ENCODE assay signal across 24 cellular contexts in genomic region chr2:170098626-170099312, GRCh38.
DNase-seq lines count a peak whose midpoint lies in the region; ATAC-seq lines count a peak whose summit lies in the region.
"Had no signal": no experiment of that assay in that cellular context is flagged by ENCODE, and none has a peak within 500 bp of the region (broad histone marks: within the 10 kb centered on the region; RNA-seq: fewer than 3 reads in every experiment).

No MANE protein-coding gene starts in this region.

- ATAC-seq in HG03432 (IDR thresholded peaks at IDR 0.05; ENCODE audit: unreplicated experiment), result no peak
- ATAC-seq: heart right ventricle, HepG2, left cardiac atrium, Right ventricle myocardium inferior had no signal

- DNase-seq in DMS53 (lab: John Stamatoyannopoulos, UW), result peak; percentile 18
- DNase-seq in DMS53 treated with DMSO at 0.1 percent for 48 hours (lab: John Stamatoyannopoulos, UW; ENCODE audit: unreplicated experiment), result no peak
- peak; percentile 69 for DNase-seq in NCI-H69 (lab: John Stamatoyannopoulos, UW)
- peak; percentile 68 for DNase-seq in dermis blood vessel endothelial cell
- no peak for DNase-seq in NK-92 treated with Interleukin-12 subunit alpha and Interleukin-12 subunit beta, amount 100 ng/mL, for 24 hours (lab: John Stamatoyannopoulos, UW)
- DNase-seq in superior temporal gyrus (ENCODE audit: extremely low spot score), result no peak
- no peak for DNase-seq in NCI-H2196 treated with DMSO at 0.1 percent for 48 hours (lab: John Stamatoyannopoulos, UW; ENCODE audit: unreplicated experiment)
- DNase-seq: activated B cell treated with CpG ODN at 0.5 μM for 24 hours; activated CD4-positive, alpha-beta memory T cell treated with anti-CD3 and anti-CD28 coated beads for 36 hours; CD4-positive, alpha-beta T cell; central memory CD4-positive, alpha-beta T cell; H9; heart right ventricle; left cardiac atrium; NCI-H1417; NCI-H2081; NCI-H524 treated with DMSO at 0.1 percent for 48 hours; posterior cingulate gyrus; stimulated activated CD4-positive, alpha-beta T cell treated with anti-CD3 and anti-CD28 coated beads, Interleukin-15, amount 100 ng/mL, for 24 hours; T-helper 9 cell; tibial artery had no signal

Comparison
In these comparisons a context has a peak if more than half of its experiments do, and no peak if none do; other contexts are left out.
1. DNase-seq: peak in DMS53 (single experiment), NCI-H69 (single experiment) and dermis blood vessel endothelial cell (single experiment); none in DMS53 treated with DMSO at 0.1 percent for 48 hours (single experiment), NK-92 treated with Interleukin-12 subunit alpha and Interleukin-12 subunit beta, amount 100 ng/mL, for 24 hours (single experiment), superior temporal gyrus (single experiment) and NCI-H2196 treated with DMSO at 0.1 percent for 48 hours (single experiment).